Comparison of ENCODE assay signal across 1 cellular context in the genomic region with DNA sequence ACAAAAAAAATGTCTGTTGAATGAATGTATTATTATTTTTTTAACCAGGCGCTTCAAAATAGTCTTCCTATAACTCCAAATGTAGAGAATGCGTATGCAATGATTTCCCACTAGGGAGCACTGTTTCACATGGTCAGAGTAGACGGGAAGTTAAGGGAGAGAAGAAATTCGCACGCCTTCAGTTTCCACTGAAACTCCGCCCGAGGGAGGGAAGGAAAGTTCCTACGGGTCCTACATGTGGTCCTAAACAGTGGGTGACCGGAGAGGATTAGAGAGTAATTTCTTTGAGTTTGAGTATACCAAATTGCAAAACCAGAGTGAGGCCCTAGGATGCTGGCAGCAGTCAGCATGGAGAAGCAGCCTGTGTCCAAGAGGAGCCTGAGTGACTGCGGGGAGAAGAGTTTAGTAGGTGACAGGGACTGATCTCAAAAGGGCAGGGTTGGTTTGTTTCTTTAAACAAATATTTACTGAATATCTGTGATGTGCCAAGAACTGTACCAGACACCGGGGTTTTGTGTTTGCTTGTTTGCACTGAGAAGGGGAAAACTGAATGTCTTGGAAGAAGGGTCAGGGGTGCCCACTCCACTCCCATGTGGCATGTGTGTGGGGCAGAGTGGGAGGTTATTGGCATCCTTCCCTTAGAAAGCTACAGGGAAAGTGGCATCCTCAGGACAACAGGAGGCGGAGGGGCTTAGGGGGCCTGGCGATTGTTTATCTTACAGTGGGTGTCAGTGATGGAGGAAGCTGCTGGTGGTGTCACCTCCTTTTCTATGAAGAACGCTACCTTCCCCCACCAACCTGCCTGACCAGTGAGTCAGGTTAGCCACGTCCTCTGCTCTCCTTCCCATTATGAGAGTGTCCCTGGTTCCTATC.
TF ChIP-seq lines count a peak whose summit lies in the region.

No MANE protein-coding gene starts in this region.

TF ChIP-seq in WTC11, 78 proteins besides CTCF, POLR2A, EP300 and RAD21 (continued from another document):
- TF ChIP-seq, protein P1, sequence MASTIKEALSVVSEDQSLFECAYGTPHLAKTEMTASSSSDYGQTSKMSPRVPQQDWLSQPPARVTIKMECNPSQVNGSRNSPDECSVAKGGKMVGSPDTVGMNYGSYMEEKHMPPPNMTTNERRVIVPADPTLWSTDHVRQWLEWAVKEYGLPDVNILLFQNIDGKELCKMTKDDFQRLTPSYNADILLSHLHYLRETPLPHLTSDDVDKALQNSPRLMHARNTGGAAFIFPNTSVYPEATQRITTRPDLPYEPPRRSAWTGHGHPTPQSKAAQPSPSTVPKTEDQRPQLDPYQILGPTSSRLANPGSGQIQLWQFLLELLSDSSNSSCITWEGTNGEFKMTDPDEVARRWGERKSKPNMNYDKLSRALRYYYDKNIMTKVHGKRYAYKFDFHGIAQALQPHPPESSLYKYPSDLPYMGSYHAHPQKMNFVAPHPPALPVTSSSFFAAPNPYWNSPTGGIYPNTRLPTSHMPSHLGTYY (CRISPR knock-in tag; IDR thresholded peaks at IDR 0.05) = no peak
- TF ChIP-seq NR3C1 (CRISPR knock-in tag; conservative IDR thresholded peaks at IDR 0.05; ENCODE audit: low read depth) = no peak
